Comparison of ENCODE assay signal across 15 cellular contexts in the genomic region with DNA sequence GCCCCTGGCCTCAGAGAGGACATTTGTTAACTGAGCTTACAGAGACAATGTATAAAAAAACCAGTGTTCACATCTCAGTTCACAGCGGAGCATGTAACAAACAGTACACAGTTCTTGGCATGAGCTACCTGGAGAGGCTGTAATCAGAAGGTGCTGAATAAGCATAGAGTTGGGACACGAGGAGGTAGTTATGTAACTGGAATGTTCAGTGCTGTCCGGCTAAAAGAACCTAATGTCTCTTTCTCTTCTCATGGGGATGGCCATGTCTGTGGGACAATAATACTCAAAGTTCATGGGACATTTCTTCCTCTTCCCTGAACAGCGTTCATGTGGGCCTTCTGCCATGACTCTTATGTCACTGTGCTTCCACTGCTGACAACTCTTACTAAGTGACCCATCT.
"Had no signal": no experiment of that assay in that cellular context is flagged by ENCODE, and none has a peak within 500 bp of the region (broad histone marks: within the 10 kb centered on the region; RNA-seq: fewer than 3 reads in every experiment).

No MANE protein-coding gene starts in this region.

- H3K4me3 ChIP-seq: skin epidermis, suprapubic skin, upper lobe of right lung had no signal

- H3K4me1 ChIP-seq: suprapubic skin, upper lobe of right lung had no signal

- ATAC-seq: activated CD8-positive, alpha-beta T cell treated with anti-CD3 and anti-CD28 coated beads, Interleukin-2, amount 10 ng/mL, durations not matched to agents 7 days and 5 days; left colon; stimulated activated naive CD8-positive, alpha-beta T cell treated with anti-CD3 and anti-CD28 coated beads, Interleukin-15, Interleukin-2, amounts not matched to agents 100 U/mL and 50 U/mL, for 24 hours; upper lobe of right lung; WTC11 had no signal

- H3K27ac ChIP-seq: skin epidermis, suprapubic skin, upper lobe of right lung had no signal

- H3K27me3 ChIP-seq: suprapubic skin, upper lobe of right lung had no signal

- H3K9me3 ChIP-seq: suprapubic skin, upper lobe of right lung had no signal

- DNase-seq: activated CD4-positive, alpha-beta T cell treated with anti-CD3 and anti-CD28 coated beads for 48 hours; activated CD8-positive, alpha-beta memory T cell treated with anti-CD3 and anti-CD28 coated beads, Interleukin-2, amount 50 U/mL, for 4 hours; activated CD8-positive, alpha-beta T cell treated with anti-CD3 and anti-CD28 coated beads, Interleukin-2, amount 10 ng/mL, durations not matched to agents 7 days and 5 days; activated effector memory CD4-positive, alpha-beta T cell treated with anti-CD3 and anti-CD28 coated beads, Interleukin-2, amount 50 U/mL, for 16 hours; activated T-cell treated with anti-CD3 and anti-CD28 coated beads, Interleukin-2, amount 50 U/mL, for 48 hours; cerebellar nuclear complex; endodermal cell; left colon; mesenchymal stem cell; stimulated activated naive CD8-positive, alpha-beta T cell treated with anti-CD3 and anti-CD28 coated beads, Interleukin-15, Interleukin-2, amounts not matched to agents 100 U/mL and 50 U/mL, for 24 hours; SW 1271; upper lobe of right lung had no signal
